In genomic region chr19:43575955-43576451, GRCh38 we compare ENCODE assay signal across 8 cellular contexts. TPM values are rescaled to one million over a fixed set of nuclear protein-coding genes. Genes with fewer than 3 reads are reported as not detected.
DNase-seq lines count a peak whose midpoint lies in the region; TF ChIP-seq lines count a peak whose summit lies in the region.

No MANE protein-coding gene starts in this region.

- no peaks in the 10 kb centered on the region for H3K9me3 Mint-ChIP-seq in nephron

- TF ChIP-seq CTCF in GM12864 (IDR thresholded peaks at IDR 0.05; ENCODE audit: low read depth, low read length, missing control alignments), result no peak
- TF ChIP-seq CTCF in nephron (IDR thresholded peaks at IDR 0.05; ENCODE audit: unreplicated experiment in 3 of 3), result no peak

- no peaks in the 10 kb centered on the region for H3K27me3 ChIP-seq in ectodermal cell (ENCODE audit: control insufficient read depth, insufficient read depth, low read length, poor library complexity, severe bottlenecking)

- H3K9me3 ChIP-seq in ectodermal cell (ENCODE audit: control insufficient read depth, low read length), result no peaks in the 10 kb centered on the region

- DNase-seq in GM12864 (ENCODE audit: low read depth), result no peak
- DNase-seq in NCI-H69 (lab: John Stamatoyannopoulos, UW), result peak; percentile 85
- no peak for DNase-seq in GOT3 (lab: John Stamatoyannopoulos, UW)
- no peak for DNase-seq in HUDEP-2 (lab: John Stamatoyannopoulos, UW; ENCODE audit: unreplicated experiment in 76 of 76)
- DNase-seq in occipital lobe (lab: John Stamatoyannopoulos, UW), result no peak
- no peak for DNase-seq in putamen (ENCODE audit: low spot score)

- H3K27ac ChIP-seq in ectodermal cell (ENCODE audit: insufficient read depth, low read depth, low read length, poor library complexity, severe bottlenecking), result no peak overlapping the region

- H3K27me3 Mint-ChIP-seq in nephron (ENCODE audit: low read depth), result no peaks in the 10 kb centered on the region

- H3K4me3 Mint-ChIP-seq in nephron, result peak overlapping the region; percentile 95 to 99 (median 96)

- peaks cover 46% of the 10 kb centered on the region for H3K4me1 Mint-ChIP-seq in nephron

- 85% methylated on average over 28 of the region's 28 CpGs for WGBS in ectodermal cell, 2 experiments

- peaks cover 16% of the 10 kb centered on the region for H3K36me3 Mint-ChIP-seq in nephron (ENCODE audit: low read depth)

- H3K36me3 ChIP-seq in ectodermal cell (ENCODE audit: control insufficient read depth, insufficient read depth, low read length), result no peaks in the 10 kb centered on the region

- peak overlapping the region; percentile 35 for H3K4me3 ChIP-seq in GM12864 (ENCODE audit: low read depth, low read length)
- H3K4me3 ChIP-seq in ectodermal cell (ENCODE audit: insufficient read depth, low read depth, low read length), result peak overlapping the region; percentile 7

- peak overlapping the region; percentile 88 to 98 (median 97) for H3K27ac Mint-ChIP-seq in nephron

- peaks cover 4% of the 10 kb centered on the region for H3K4me1 ChIP-seq in ectodermal cell (ENCODE audit: control insufficient read depth, insufficient read depth, low read length)

RNA-seq across cellular contexts. Expression of gene PINLYP, which starts 0.4 kb away (rescaled TPM):
- polyA plus RNA-seq in ectodermal cell (2013, experiment 1 of 4), result 4.9 TPM
- polyA plus RNA-seq in ectodermal cell (2013, experiment 2 of 4), result 5.4 TPM
- 5.0 TPM for polyA plus RNA-seq in ectodermal cell (2013, experiment 3 of 4)
- polyA plus RNA-seq in ectodermal cell (2013, experiment 4 of 4), result 7.1 TPM
- total RNA-seq in occipital lobe, result 13.3 TPM

RNA-seq across cellular contexts. Expression of gene XRCC1, which starts 0.7 kb away (rescaled TPM):
- polyA plus RNA-seq in ectodermal cell (2013, experiment 1 of 4), result 63.0 TPM
- polyA plus RNA-seq in ectodermal cell (2013, experiment 2 of 4), result 73.0 TPM
- 66.8 TPM for polyA plus RNA-seq in ectodermal cell (2013, experiment 3 of 4)
- 74.2 TPM for polyA plus RNA-seq in ectodermal cell (2013, experiment 4 of 4)
- 12.8 TPM for total RNA-seq in occipital lobe

RNA-seq across cellular contexts. Expression of gene IRGQ, which starts 19.9 kb away (rescaled TPM):
- polyA plus RNA-seq in ectodermal cell (2013, experiment 1 of 4), result 24.9 TPM
- 26.3 TPM for polyA plus RNA-seq in ectodermal cell (2013, experiment 2 of 4)
- polyA plus RNA-seq in ectodermal cell (2013, experiment 3 of 4), result 9.9 TPM
- 11.3 TPM for polyA plus RNA-seq in ectodermal cell (2013, experiment 4 of 4)
- total RNA-seq in occipital lobe, result 105 TPM

RNA-seq across cellular contexts. Expression of gene ZNF576, which starts 20.4 kb away (rescaled TPM):
- 11.6 TPM for polyA plus RNA-seq in ectodermal cell (2013, experiment 1 of 4)
- 11.6 TPM for polyA plus RNA-seq in ectodermal cell (2013, experiment 2 of 4)
- polyA plus RNA-seq in ectodermal cell (2013, experiment 3 of 4), result 10.6 TPM
- polyA plus RNA-seq in ectodermal cell (2013, experiment 4 of 4), result 11.6 TPM
- total RNA-seq in occipital lobe, result 5.1 TPM

RNA-seq across cellular contexts. Expression of gene SRRM5, which starts 35.9 kb away (rescaled TPM):
- polyA plus RNA-seq in ectodermal cell (2013, experiment 1 of 4), result 0.41 TPM
- polyA plus RNA-seq in ectodermal cell (2013, experiment 2 of 4), result 0.25 TPM
- 0.21 TPM for polyA plus RNA-seq in ectodermal cell (2013, experiment 3 of 4)
- polyA plus RNA-seq in ectodermal cell (2013, experiment 4 of 4), result 0.20 TPM
- not detected for total RNA-seq in occipital lobe
